In genomic region chr2:186592137-186592875, GRCh38 we compare ENCODE assay signal across 10 cellular contexts. TPM values are rescaled to one million over a fixed set of nuclear protein-coding genes. Genes with fewer than 3 reads are reported as not detected.
DNase-seq lines count a peak whose midpoint lies in the region; ATAC-seq and TF ChIP-seq lines count a peak whose summit lies in the region.
"Had no signal": no experiment of that assay in that cellular context is flagged by ENCODE, and none has a peak within 500 bp of the region (broad histone marks: within the 10 kb centered on the region; RNA-seq: fewer than 3 reads in every experiment).

No MANE protein-coding gene starts in this region.

- no peaks in the 10 kb centered on the region for H3K27me3 Mint-ChIP-seq in stimulated activated naive CD8-positive, alpha-beta T cell treated with anti-CD3 and anti-CD28 coated beads, Interleukin-15, Interleukin-2, amounts not matched to agents 100 ng/mL and 50 ng/mL, for 24 hours

- TF ChIP-seq CTCF in cardiac fibroblast (IDR thresholded peaks at IDR 0.05; ENCODE audit: low read depth, low read length), result no peak
- TF ChIP-seq CTCF in lower lobe of right lung (IDR thresholded peaks at IDR 0.05), result no peak
- TF ChIP-seq CTCF in A673 (conservative IDR thresholded peaks at IDR 0.05; ENCODE audit: low read depth, low read length), result no peak

- CTCF ChIA-PET in A673 (lab: Charles Lee), result no interaction called here

- no peaks in the 10 kb centered on the region for H3K36me3 Mint-ChIP-seq in stimulated activated naive CD8-positive, alpha-beta T cell treated with anti-CD3 and anti-CD28 coated beads, Interleukin-15, Interleukin-2, amounts not matched to agents 100 ng/mL and 50 ng/mL, for 24 hours (ENCODE audit: low read depth)

- H3K4me1 Mint-ChIP-seq in stimulated activated naive CD8-positive, alpha-beta T cell treated with anti-CD3 and anti-CD28 coated beads, Interleukin-15, Interleukin-2, amounts not matched to agents 100 ng/mL and 50 ng/mL, for 24 hours (ENCODE audit: low read depth), result peaks cover 35% of the 10 kb centered on the region

- POLR2A ChIA-PET in A673 (lab: Charles Lee; ENCODE audit: low non-redundant PET), result no interaction called here

- H3K36me3 ChIP-seq in lower lobe of right lung (no peaks in the 10 kb centered on the region), A673 (ENCODE audit: insufficient read depth, low read length, poor library complexity, severe bottlenecking) (no peaks in the 10 kb centered on the region)

- no peaks in the 10 kb centered on the region for H3K9me3 ChIP-seq in lower lobe of right lung
- no peaks in the 10 kb centered on the region for H3K9me3 ChIP-seq in A673 (ENCODE audit: low read depth, low read length, poor library complexity, severe bottlenecking)

- peak overlapping the region; percentile 20 for H3K4me3 Mint-ChIP-seq in stimulated activated naive CD8-positive, alpha-beta T cell treated with anti-CD3 and anti-CD28 coated beads, Interleukin-15, Interleukin-2, amounts not matched to agents 100 ng/mL and 50 ng/mL, for 24 hours

- no peaks in the 10 kb centered on the region for H3K9me3 Mint-ChIP-seq in stimulated activated naive CD8-positive, alpha-beta T cell treated with anti-CD3 and anti-CD28 coated beads, Interleukin-15, Interleukin-2, amounts not matched to agents 100 ng/mL and 50 ng/mL, for 24 hours
- H3K9me3 Mint-ChIP-seq: activated T-helper 2 cell treated with anti-CD3 and anti-CD28 coated beads, Interferon-gamma antibody, Interleukin-2, Interleukin-4, amounts not matched to agents 10 μg/mL and 5 μg/mL and 100 μg/mL, durations not matched to agents 14 hours and 24 hours and 36 hours; naive thymus-derived CD4-positive, alpha-beta T cell had no signal

- no peak overlapping the region for H3K27ac ChIP-seq in lower lobe of right lung
- H3K27ac ChIP-seq in A673 (ENCODE audit: low read depth, low read length, poor library complexity, severe bottlenecking), result no peak overlapping the region

- H3K27me3 ChIP-seq in lower lobe of right lung (ENCODE audit: low read depth) (no peaks in the 10 kb centered on the region), A673 (replicated peaks; ENCODE audit: insufficient read depth, low read depth, low read length, poor library complexity) (no peaks in the 10 kb centered on the region)

- peak overlapping the region; percentile 13 to 87 for H3K4me3 ChIP-seq in cardiac fibroblast (replicated peaks in 1 of 2; ENCODE audit: low read depth in 2 of 2, low read length in 2 of 2)
- H3K4me3 ChIP-seq in lower lobe of right lung, result peak overlapping the region; percentile 84
- H3K4me3 ChIP-seq in A673 (ENCODE audit: low read depth, low read length, poor library complexity, severe bottlenecking), result no peak overlapping the region

- ATAC-seq in stimulated activated naive CD8-positive, alpha-beta T cell treated with anti-CD3 and anti-CD28 coated beads, Interleukin-15, Interleukin-2, amounts not matched to agents 100 U/mL and 50 U/mL, for 24 hours, result no peak
- ATAC-seq in lower lobe of right lung, result no peak
- no peak for ATAC-seq in GM21526 (IDR thresholded peaks at IDR 0.05; ENCODE audit: low FRiP score, unreplicated experiment)
- ATAC-seq: naive thymus-derived CD4-positive, alpha-beta T cell had no signal

- intact Hi-C loops in lower lobe of right lung (cut with DNase I), result no loop called here
- intact Hi-C loops in A673 (cut with micrococcal nuclease; ENCODE audit: unreplicated experiment), result loop anchor here (5.0 kb wide), 2 partner anchors 50 to 85 kb away; no protein-coding TSS in a partner anchor

- BruUV-seq in A673 (replicated peaks; lab: Mats Ljungman, UMichigan), result no TSS peak

- peaks cover 41% of the 10 kb centered on the region for H3K4me1 ChIP-seq in lower lobe of right lung
- no peaks in the 10 kb centered on the region for H3K4me1 ChIP-seq in A673 (ENCODE audit: insufficient read depth, low read length, poor library complexity, severe bottlenecking)

- DNase-seq in stimulated activated naive CD8-positive, alpha-beta T cell treated with anti-CD3 and anti-CD28 coated beads, Interleukin-15, Interleukin-2, amounts not matched to agents 100 U/mL and 50 U/mL, for 24 hours, result no peak
- no peak for DNase-seq in cardiac fibroblast (ENCODE audit: low read depth in 2 of 2)
- DNase-seq in lower lobe of right lung, result no peak
- DNase-seq in A673 (ENCODE audit: low spot score), result no peak
- DNase-seq in NCI-H510A treated with DMSO at 0.1 percent for 48 hours (lab: John Stamatoyannopoulos, UW), result no peak
- DNase-seq in midbrain (lab: John Stamatoyannopoulos, UW), result no peak

- H3K27ac Mint-ChIP-seq in stimulated activated naive CD8-positive, alpha-beta T cell treated with anti-CD3 and anti-CD28 coated beads, Interleukin-15, Interleukin-2, amounts not matched to agents 100 ng/mL and 50 ng/mL, for 24 hours, result no peak overlapping the region
- H3K27ac Mint-ChIP-seq: activated T-helper 2 cell treated with anti-CD3 and anti-CD28 coated beads, Interferon-gamma antibody, Interleukin-2, Interleukin-4, amounts not matched to agents 10 μg/mL and 5 μg/mL and 100 μg/mL, durations not matched to agents 14 hours and 24 hours and 36 hours had no signal

RNA-seq across cellular contexts. Expression of gene ITGAV, which starts 2.5 kb away (rescaled TPM):
- 46.6 TPM for total RNA-seq in lower lobe of right lung
- total RNA-seq in A673 (2021), result 28.4 and 33.7 TPM in 2 replicates
